ENCODE assay signal across 1 cellular context in the genomic region with DNA sequence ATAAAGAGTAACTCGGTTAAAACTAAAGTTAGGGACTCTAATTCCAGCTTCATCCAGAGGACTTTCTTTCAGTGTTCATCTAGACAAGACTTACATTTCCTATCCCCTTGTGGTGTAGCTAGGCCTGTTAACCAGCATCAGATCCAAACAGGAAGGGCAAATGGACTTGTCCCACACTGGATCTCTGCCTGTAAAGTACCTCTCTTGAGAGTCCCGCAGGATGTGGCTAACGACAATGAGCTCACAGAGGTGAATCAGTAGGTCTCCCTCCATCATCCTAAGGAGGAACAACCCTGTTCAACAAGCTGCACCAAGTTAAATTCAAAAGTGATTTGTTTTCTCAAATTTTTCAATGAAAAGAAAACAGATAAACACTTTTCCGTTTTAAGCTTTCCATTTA.
TF ChIP-seq lines count a peak whose summit lies in the region.

No MANE protein-coding gene starts in this region.

TF ChIP-seq in WTC11, 78 proteins besides CTCF, POLR2A, EP300 and RAD21 (continued from another document):
- TF ChIP-seq, protein P1, sequence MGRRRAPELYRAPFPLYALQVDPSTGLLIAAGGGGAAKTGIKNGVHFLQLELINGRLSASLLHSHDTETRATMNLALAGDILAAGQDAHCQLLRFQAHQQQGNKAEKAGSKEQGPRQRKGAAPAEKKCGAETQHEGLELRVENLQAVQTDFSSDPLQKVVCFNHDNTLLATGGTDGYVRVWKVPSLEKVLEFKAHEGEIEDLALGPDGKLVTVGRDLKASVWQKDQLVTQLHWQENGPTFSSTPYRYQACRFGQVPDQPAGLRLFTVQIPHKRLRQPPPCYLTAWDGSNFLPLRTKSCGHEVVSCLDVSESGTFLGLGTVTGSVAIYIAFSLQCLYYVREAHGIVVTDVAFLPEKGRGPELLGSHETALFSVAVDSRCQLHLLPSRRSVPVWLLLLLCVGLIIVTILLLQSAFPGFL (CRISPR knock-in tag; IDR thresholded peaks at IDR 0.05; ENCODE audit: borderline replicate concordance) = no peak
- TF ChIP-seq OVOL2 (CRISPR knock-in tag; IDR thresholded peaks at IDR 0.05; ENCODE audit: borderline replicate concordance) (no peak), IRF2 (CRISPR knock-in tag; IDR thresholded peaks at IDR 0.05; ENCODE audit: borderline replicate concordance, low read depth) (no peak), CREM (CRISPR knock-in tag; IDR thresholded peaks at IDR 0.05) (no peak), PRDM15 (CRISPR knock-in tag; IDR thresholded peaks at IDR 0.05) (no peak), ATF6 (CRISPR knock-in tag; IDR thresholded peaks at IDR 0.05) (no peak), NFYB (CRISPR knock-in tag; conservative IDR thresholded peaks at IDR 0.05; ENCODE audit: low read depth) (no peak)
TF ChIP-seq in WTC11: peak in this region for 0.
